Comparison of ENCODE assay signal across 14 cellular contexts in the genomic region with DNA sequence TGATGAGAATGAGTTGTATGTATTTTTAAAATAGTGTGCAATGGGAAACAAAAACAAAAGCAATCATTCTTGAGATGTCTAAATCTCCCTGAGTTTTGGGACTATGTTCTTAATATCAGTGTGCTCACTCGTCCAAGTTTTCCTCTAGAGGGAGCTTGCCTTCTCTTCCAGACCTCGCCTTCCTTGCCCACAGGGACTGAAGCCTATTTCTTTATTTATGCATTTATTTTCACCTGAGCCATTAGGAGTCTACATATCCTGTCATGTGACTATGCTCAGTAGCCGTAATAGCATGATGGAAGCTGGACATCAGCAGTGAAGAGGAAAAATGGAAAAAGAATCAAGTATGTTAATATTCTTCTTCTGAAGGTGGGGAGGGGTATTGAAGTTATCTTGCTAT.
A peak's percentile ranks its signal among the peaks of the same experiment; 100 is the strongest.
DNase-seq lines count a peak whose midpoint lies in the region; ATAC-seq, FAIRE-seq and TF ChIP-seq lines count a peak whose summit lies in the region.
"Had no signal": no experiment of that assay in that cellular context is flagged by ENCODE, and none has a peak within 500 bp of the region (broad histone marks: within the 10 kb centered on the region; RNA-seq: fewer than 3 reads in every experiment).

No MANE protein-coding gene starts in this region.

- WGBS in pancreas, 2 donors = 32 to 34% methylated on average over 3 of the region's 3 CpGs

- no peaks in the 10 kb centered on the region for H3K4me1 ChIP-seq in pancreas
- H3K4me1 ChIP-seq: Peyer's patch had no signal

- DNase-seq in BJ (ENCODE audit: low read depth) (no peak), HFF-Myc (ENCODE audit: extremely low read depth, low read depth) (no peak), WTC11 (ENCODE audit: low spot score) (no peak), kidney tubule cell (ENCODE audit: low spot score) (peak; percentile 45), NCI-H2029 (lab: John Stamatoyannopoulos, UW) (no peak), pancreas (no peak)
- no peak for DNase-seq in activated CD4-positive, alpha-beta T cell treated with anti-CD3 and anti-CD28 coated beads, Interleukin-2, amount 50 U/mL, for 4 hours
- DNase-seq: activated CD4-positive, alpha-beta T cell treated with anti-CD3 and anti-CD28 coated beads for 48 hours; KBM-7; Peyer's patch had no signal

- CTCF ChIA-PET in BJ (lab: Yijun Ruan, JAX) (interaction anchor here (1.0 to 2.3 kb wide), 4 partner anchors 11 to 55 kb away, joined by 3 to 6 read pairs (median 4); no protein-coding TSS in a partner anchor), WTC11 (lab: Charles Lee) (interaction anchor here (0.8 to 2.8 kb wide), 17 partner anchors 9 to 331 kb away, joined by 3 to 23 read pairs (median 4); no protein-coding TSS in a partner anchor)

- TF ChIP-seq CTCF in BJ (IDR thresholded peaks at IDR 0.05; ENCODE audit: insufficient read depth, low read depth, low read length) (peak; percentile 14; the same call in 1 of the 2 replicates), HFF-Myc (IDR thresholded peaks at IDR 0.05; ENCODE audit: low read depth, low read length, missing control alignments) (peak; percentile 37), WTC11 (IDR thresholded peaks at IDR 0.05) (no peak), pancreas (IDR thresholded peaks at IDR 0.05) (no peak)

- peaks cover 23% of the 10 kb centered on the region for H3K9me3 Mint-ChIP-seq in WTC11
- H3K9me3 Mint-ChIP-seq: stimulated activated naive CD8-positive, alpha-beta T cell treated with anti-CD3 and anti-CD28 coated beads, Interleukin-15, Interleukin-2, amounts not matched to agents 100 ng/mL and 50 ng/mL, for 24 hours had no signal

- no peaks in the 10 kb centered on the region for H3K27me3 Mint-ChIP-seq in WTC11 (ENCODE audit: low read depth)

- no peak overlapping the region for H3K27ac ChIP-seq in pancreas
- H3K27ac ChIP-seq: Peyer's patch had no signal

- POLR2A ChIA-PET in BJ (lab: Charles Lee) (no interaction called here), WTC11 (lab: Charles Lee) (no interaction called here)

- H3K36me3 Mint-ChIP-seq in WTC11 = no peaks in the 10 kb centered on the region
- H3K36me3 Mint-ChIP-seq: activated naive CD8-positive, alpha-beta T cell; mesothelial cell of epicardium had no signal

- no peaks in the 10 kb centered on the region for H3K36me3 ChIP-seq in BJ (ENCODE audit: control insufficient read depth, insufficient read depth, low read length)
- H3K36me3 ChIP-seq in pancreas = no peaks in the 10 kb centered on the region
- H3K36me3 ChIP-seq: Peyer's patch had no signal

- H3K4me3 ChIP-seq in BJ (ENCODE audit: low read depth, low read length) = no peak overlapping the region
- H3K4me3 ChIP-seq in HFF-Myc (replicated peaks; ENCODE audit: low read depth, low read length) = no peak overlapping the region
- H3K4me3 ChIP-seq in pancreas = no peak overlapping the region
- H3K4me3 ChIP-seq: Peyer's patch had no signal

- peak; percentile 80 for ATAC-seq in WTC11
- ATAC-seq in HG03469 (IDR thresholded peaks at IDR 0.05; ENCODE audit: unreplicated experiment) = no peak
- ATAC-seq in pancreas = no peak

- intact Hi-C loops in pancreas (cut with DNase I) = no loop called here

- FAIRE-seq in pancreas (lab: Jason Lieb, UNC) = no peak

- H3K27ac Mint-ChIP-seq in WTC11 = no peak overlapping the region
- H3K27ac Mint-ChIP-seq: activated naive CD8-positive, alpha-beta T cell; mesothelial cell of epicardium; stimulated activated naive CD8-positive, alpha-beta T cell treated with anti-CD3 and anti-CD28 coated beads, Interleukin-15, Interleukin-2, amounts not matched to agents 100 ng/mL and 50 ng/mL, for 24 hours had no signal

- H3K4me3 Mint-ChIP-seq in WTC11 = no peak overlapping the region
- H3K4me3 Mint-ChIP-seq: activated naive CD8-positive, alpha-beta T cell; mesothelial cell of epicardium; stimulated activated naive CD8-positive, alpha-beta T cell treated with anti-CD3 and anti-CD28 coated beads, Interleukin-15, Interleukin-2, amounts not matched to agents 100 ng/mL and 50 ng/mL, for 24 hours had no signal

- H3K27me3 ChIP-seq in BJ (ENCODE audit: control insufficient read depth, insufficient read depth, low read length) = no peaks in the 10 kb centered on the region
- H3K27me3 ChIP-seq in pancreas = no peaks in the 10 kb centered on the region
- H3K27me3 ChIP-seq: Peyer's patch had no signal

- no peaks in the 10 kb centered on the region for H3K4me1 Mint-ChIP-seq in WTC11
- H3K4me1 Mint-ChIP-seq: mesothelial cell of epicardium had no signal

- H3K9me3 ChIP-seq in pancreas = no peaks in the 10 kb centered on the region
- H3K9me3 ChIP-seq: Peyer's patch had no signal

TF ChIP-seq in WTC11, 78 proteins besides CTCF, POLR2A, EP300 and RAD21 (continues in another document):
- TF ChIP-seq, protein P1, sequence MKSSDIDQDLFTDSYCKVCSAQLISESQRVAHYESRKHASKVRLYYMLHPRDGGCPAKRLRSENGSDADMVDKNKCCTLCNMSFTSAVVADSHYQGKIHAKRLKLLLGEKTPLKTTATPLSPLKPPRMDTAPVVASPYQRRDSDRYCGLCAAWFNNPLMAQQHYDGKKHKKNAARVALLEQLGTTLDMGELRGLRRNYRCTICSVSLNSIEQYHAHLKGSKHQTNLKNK (CRISPR knock-in tag; IDR thresholded peaks at IDR 0.05) = no peak
- TF ChIP-seq FOXK1 (CRISPR knock-in tag; IDR thresholded peaks at IDR 0.05) = no peak
- TF ChIP-seq ZNF416 (CRISPR knock-in tag; IDR thresholded peaks at IDR 0.05) = no peak
- TF ChIP-seq ZNF232 (CRISPR knock-in tag; IDR thresholded peaks at IDR 0.05) = no peak
- no peak for TF ChIP-seq TEAD4 (CRISPR knock-in tag; IDR thresholded peaks at IDR 0.05)
- TF ChIP-seq MXD4 (CRISPR knock-in tag; IDR thresholded peaks at IDR 0.05; ENCODE audit: borderline replicate concordance) = no peak
- TF ChIP-seq, protein P2, sequence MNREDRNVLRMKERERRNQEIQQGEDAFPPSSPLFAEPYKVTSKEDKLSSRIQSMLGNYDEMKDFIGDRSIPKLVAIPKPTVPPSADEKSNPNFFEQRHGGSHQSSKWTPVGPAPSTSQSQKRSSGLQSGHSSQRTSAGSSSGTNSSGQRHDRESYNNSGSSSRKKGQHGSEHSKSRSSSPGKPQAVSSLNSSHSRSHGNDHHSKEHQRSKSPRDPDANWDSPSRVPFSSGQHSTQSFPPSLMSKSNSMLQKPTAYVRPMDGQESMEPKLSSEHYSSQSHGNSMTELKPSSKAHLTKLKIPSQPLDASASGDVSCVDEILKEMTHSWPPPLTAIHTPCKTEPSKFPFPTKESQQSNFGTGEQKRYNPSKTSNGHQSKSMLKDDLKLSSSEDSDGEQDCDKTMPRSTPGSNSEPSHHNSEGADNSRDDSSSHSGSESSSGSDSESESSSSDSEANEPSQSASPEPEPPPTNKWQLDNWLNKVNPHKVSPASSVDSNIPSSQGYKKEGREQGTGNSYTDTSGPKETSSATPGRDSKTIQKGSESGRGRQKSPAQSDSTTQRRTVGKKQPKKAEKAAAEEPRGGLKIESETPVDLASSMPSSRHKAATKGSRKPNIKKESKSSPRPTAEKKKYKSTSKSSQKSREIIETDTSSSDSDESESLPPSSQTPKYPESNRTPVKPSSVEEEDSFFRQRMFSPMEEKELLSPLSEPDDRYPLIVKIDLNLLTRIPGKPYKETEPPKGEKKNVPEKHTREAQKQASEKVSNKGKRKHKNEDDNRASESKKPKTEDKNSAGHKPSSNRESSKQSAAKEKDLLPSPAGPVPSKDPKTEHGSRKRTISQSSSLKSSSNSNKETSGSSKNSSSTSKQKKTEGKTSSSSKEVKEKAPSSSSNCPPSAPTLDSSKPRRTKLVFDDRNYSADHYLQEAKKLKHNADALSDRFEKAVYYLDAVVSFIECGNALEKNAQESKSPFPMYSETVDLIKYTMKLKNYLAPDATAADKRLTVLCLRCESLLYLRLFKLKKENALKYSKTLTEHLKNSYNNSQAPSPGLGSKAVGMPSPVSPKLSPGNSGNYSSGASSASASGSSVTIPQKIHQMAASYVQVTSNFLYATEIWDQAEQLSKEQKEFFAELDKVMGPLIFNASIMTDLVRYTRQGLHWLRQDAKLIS (CRISPR knock-in tag; IDR thresholded peaks at IDR 0.05; ENCODE audit: borderline replicate concordance) = no peak
- no peak for TF ChIP-seq ZNF396 (CRISPR knock-in tag; IDR thresholded peaks at IDR 0.05; ENCODE audit: borderline replicate concordance)
- no peak for TF ChIP-seq NR1H2 (CRISPR knock-in tag; IDR thresholded peaks at IDR 0.05)
- no peak for TF ChIP-seq PRRX2 (CRISPR knock-in tag; IDR thresholded peaks at IDR 0.05)
- TF ChIP-seq, protein P3, sequence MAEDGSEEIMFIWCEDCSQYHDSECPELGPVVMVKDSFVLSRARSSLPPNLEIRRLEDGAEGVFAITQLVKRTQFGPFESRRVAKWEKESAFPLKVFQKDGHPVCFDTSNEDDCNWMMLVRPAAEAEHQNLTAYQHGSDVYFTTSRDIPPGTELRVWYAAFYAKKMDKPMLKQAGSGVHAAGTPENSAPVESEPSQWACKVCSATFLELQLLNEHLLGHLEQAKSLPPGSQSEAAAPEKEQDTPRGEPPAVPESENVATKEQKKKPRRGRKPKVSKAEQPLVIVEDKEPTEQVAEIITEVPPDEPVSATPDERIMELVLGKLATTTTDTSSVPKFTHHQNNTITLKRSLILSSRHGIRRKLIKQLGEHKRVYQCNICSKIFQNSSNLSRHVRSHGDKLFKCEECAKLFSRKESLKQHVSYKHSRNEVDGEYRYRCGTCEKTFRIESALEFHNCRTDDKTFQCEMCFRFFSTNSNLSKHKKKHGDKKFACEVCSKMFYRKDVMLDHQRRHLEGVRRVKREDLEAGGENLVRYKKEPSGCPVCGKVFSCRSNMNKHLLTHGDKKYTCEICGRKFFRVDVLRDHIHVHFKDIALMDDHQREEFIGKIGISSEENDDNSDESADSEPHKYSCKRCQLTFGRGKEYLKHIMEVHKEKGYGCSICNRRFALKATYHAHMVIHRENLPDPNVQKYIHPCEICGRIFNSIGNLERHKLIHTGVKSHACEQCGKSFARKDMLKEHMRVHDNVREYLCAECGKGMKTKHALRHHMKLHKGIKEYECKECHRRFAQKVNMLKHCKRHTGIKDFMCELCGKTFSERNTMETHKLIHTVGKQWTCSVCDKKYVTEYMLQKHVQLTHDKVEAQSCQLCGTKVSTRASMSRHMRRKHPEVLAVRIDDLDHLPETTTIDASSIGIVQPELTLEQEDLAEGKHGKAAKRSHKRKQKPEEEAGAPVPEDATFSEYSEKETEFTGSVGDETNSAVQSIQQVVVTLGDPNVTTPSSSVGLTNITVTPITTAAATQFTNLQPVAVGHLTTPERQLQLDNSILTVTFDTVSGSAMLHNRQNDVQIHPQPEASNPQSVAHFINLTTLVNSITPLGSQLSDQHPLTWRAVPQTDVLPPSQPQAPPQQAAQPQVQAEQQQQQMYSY (CRISPR knock-in tag; IDR thresholded peaks at IDR 0.05) = no peak

Comparison
In these comparisons a context has a peak if more than half of its experiments do, and no peak if none do; other contexts are left out.
1. CTCF ChIP-seq: peak in BJ (single experiment) and HFF-Myc (single experiment); none in WTC11 (single experiment) and pancreas (0 of 4).